Comparison of ENCODE assay signal across 12 cellular contexts in genomic region chr5:151678713-151679112, GRCh38. TPM values are rescaled to one million over a fixed set of nuclear protein-coding genes. Genes with fewer than 3 reads are reported as not detected.
DNase-seq lines count a peak whose midpoint lies in the region; ATAC-seq and TF ChIP-seq lines count a peak whose summit lies in the region.
"Had no signal": no experiment of that assay in that cellular context is flagged by ENCODE, and none has a peak within 500 bp of the region (broad histone marks: within the 10 kb centered on the region; RNA-seq: fewer than 3 reads in every experiment).

No MANE protein-coding gene starts in this region.

- WGBS in esophagus, 2 donors = 66 to 71% methylated on average over 5 of the region's 5 CpGs

- ATAC-seq in HG02678 (IDR thresholded peaks at IDR 0.05; ENCODE audit: unreplicated experiment) = no peak

- DNase-seq in nephron progenitor cell (no peak), tibial artery (peak in 1 of 2 donors; percentile 15), activated T-cell treated with anti-CD3 and anti-CD28 coated beads for 4 hours (no peak), NCI-H1092 treated with DMSO at 0.1 percent for 48 hours (lab: John Stamatoyannopoulos, UW) (no peak)
- DNase-seq: activated naive CD8-positive, alpha-beta T cell treated with anti-CD3 and anti-CD28 coated beads, Interleukin-2, amount 10 ng/mL, durations not matched to agents 7 days and 5 days; COR-L47; NCI-H1092; NCI-H446 treated with DMSO at 0.1 percent for 48 hours; stimulated activated CD4-positive, alpha-beta T cell treated with anti-CD3 and anti-CD28 coated beads, Interleukin-15, amount 100 ng/mL, for 24 hours had no signal

- peak overlapping the region; percentile 11; the same call in 1 of the 2 replicates for H3K4me3 ChIP-seq in WI38 (ENCODE audit: low read depth, low read length)
- H3K4me3 ChIP-seq in esophagus (ENCODE audit: low read depth in 1 of 2, low read length in 2 of 2) = no peak overlapping the region
- peak overlapping the region; percentile 2 to 3 for H3K4me3 ChIP-seq in tibial artery

- H3K4me3 Mint-ChIP-seq in nephron progenitor cell = no peak overlapping the region
- H3K4me3 Mint-ChIP-seq: activated naive CD8-positive, alpha-beta T cell treated with anti-CD3 and anti-CD28 coated beads, Interleukin-2, amount 10 ng/mL, durations not matched to agents 7 days and 5 days had no signal

- H3K27me3 ChIP-seq in esophagus (ENCODE audit: control insufficient read depth in 1 of 2, insufficient read depth in 2 of 2, low read length in 2 of 2) (no peaks in the 10 kb centered on the region), tibial artery (no peaks in the 10 kb centered on the region)

- peaks cover 78% of the 10 kb centered on the region for H3K4me1 Mint-ChIP-seq in nephron progenitor cell

- intact Hi-C loops in tibial artery (cut with DNase I; ENCODE audit: low total_unique reads) = no loop called here

- peak overlapping the region; percentile 98 for H3K27ac Mint-ChIP-seq in nephron progenitor cell
- H3K27ac Mint-ChIP-seq: activated naive CD8-positive, alpha-beta T cell treated with anti-CD3 and anti-CD28 coated beads, Interleukin-2, amount 10 ng/mL, durations not matched to agents 7 days and 5 days had no signal

- H3K9me3 ChIP-seq in esophagus (ENCODE audit: control insufficient read depth in 2 of 2, insufficient read depth in 1 of 2, low read depth in 1 of 2, low read length in 1 of 2) (no peaks in the 10 kb centered on the region), tibial artery (no peaks in the 10 kb centered on the region)

- TF ChIP-seq CTCF in WI38 (IDR thresholded peaks at IDR 0.05; ENCODE audit: low read depth, low read length) = no peak
- no peak for TF ChIP-seq CTCF in nephron progenitor cell (IDR thresholded peaks at IDR 0.05)
- no peak for TF ChIP-seq CTCF in tibial artery (IDR thresholded peaks at IDR 0.05)

- peaks cover 7 to 8% of the 10 kb centered on the region in 2 donors for H3K4me1 ChIP-seq in esophagus (ENCODE audit: control insufficient read depth in 2 of 2, insufficient read depth in 2 of 2, low read length in 1 of 2)
- H3K4me1 ChIP-seq in tibial artery = peaks cover 0 to 100% (median 90%) of the 10 kb centered on the region in 4 donors

- no peaks in the 10 kb centered on the region for H3K36me3 ChIP-seq in esophagus (ENCODE audit: control insufficient read depth in 2 of 2, insufficient read depth in 2 of 2, low read length in 1 of 2)
- peaks cover 15 to 19% (median 19%) of the 10 kb centered on the region in 3 donors for H3K36me3 ChIP-seq in tibial artery

- peaks cover 42% of the 10 kb centered on the region for H3K36me3 Mint-ChIP-seq in nephron progenitor cell (ENCODE audit: low read depth)
- H3K36me3 Mint-ChIP-seq: activated naive CD8-positive, alpha-beta T cell treated with anti-CD3 and anti-CD28 coated beads, Interleukin-2, amount 10 ng/mL, durations not matched to agents 7 days and 5 days had no signal

- H3K27me3 Mint-ChIP-seq in nephron progenitor cell (ENCODE audit: low read depth, poor library complexity) = no peaks in the 10 kb centered on the region

- H3K9me3 Mint-ChIP-seq in nephron progenitor cell = no peaks in the 10 kb centered on the region
- H3K9me3 Mint-ChIP-seq: activated naive CD8-positive, alpha-beta T cell treated with anti-CD3 and anti-CD28 coated beads, Interleukin-2, amount 10 ng/mL, durations not matched to agents 7 days and 5 days had no signal

- H3K27ac ChIP-seq in esophagus (ENCODE audit: low read depth in 2 of 2, low read length in 1 of 2) (peak overlapping the region; percentile 36 to 38), tibial artery (peak overlapping the region; percentile 89 to 91)

RNA-seq across cellular contexts. Expression of gene SPARC, which starts 8.0 kb away (rescaled TPM):
- polyA plus RNA-seq in esophagus = 10 to 100 TPM; 12.1 to 52.5 TPM

Comparison
In these comparisons a context has a peak if more than half of its experiments do, and no peak if none do; other contexts are left out.
1. H3K4me3 ChIP-seq: peak in WI38 (single experiment) and tibial artery (2 of 2); none in esophagus (0 of 2).